17 cellular contexts compared by ENCODE assay signal in the genomic region with DNA sequence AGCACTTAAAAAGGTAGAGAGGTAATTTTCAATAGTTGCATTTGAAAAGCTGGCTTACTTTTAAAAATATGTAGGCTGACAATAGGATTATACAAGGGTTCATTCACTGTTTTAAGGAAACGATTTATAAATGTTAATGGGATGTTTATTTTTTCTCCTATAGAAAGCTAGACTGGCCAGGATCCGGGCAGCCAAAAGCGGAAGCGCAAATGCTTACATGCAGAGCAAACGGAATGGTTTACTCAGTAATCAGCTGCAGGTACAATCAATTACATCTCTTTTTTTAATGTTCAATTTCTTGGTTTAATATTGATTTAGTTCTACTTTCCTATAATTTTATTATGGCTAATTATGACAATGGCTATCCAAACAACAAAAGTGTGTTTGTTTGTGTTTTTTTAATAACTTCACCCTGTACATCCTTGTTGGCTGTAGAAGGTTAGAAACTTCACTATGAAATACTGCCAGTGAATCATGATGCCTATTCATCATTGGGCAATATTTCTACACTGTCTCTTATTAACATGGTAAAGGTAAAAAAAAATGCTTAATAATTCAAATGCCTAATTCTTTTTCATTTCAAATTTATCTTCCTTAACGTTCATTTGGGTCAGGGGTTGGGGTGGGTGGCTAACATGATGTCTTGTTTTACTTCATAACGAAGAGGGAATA.
DNase-seq lines count a peak whose midpoint lies in the region; ATAC-seq and TF ChIP-seq lines count a peak whose summit lies in the region.
"Had no signal": no experiment of that assay in that cellular context is flagged by ENCODE, and none has a peak within 500 bp of the region (broad histone marks: within the 10 kb centered on the region; RNA-seq: fewer than 3 reads in every experiment).

No MANE protein-coding gene starts in this region.

- H3K79me2 ChIP-seq in neural progenitor cell (ENCODE audit: low read depth), result no peaks in the 10 kb centered on the region

- TF ChIP-seq CTCF in neural progenitor cell (IDR thresholded peaks at IDR 0.05) (no peak), breast epithelium (IDR thresholded peaks at IDR 0.05) (no peak)

- H3K36me3 ChIP-seq in HAP-1 (replicated peaks) (no peaks in the 10 kb centered on the region), neural progenitor cell (no peaks in the 10 kb centered on the region), breast epithelium (no peaks in the 10 kb centered on the region)
- H3K36me3 ChIP-seq: BE2C, colonic mucosa, thoracic aorta had no signal

- no peak overlapping the region for H3K27ac ChIP-seq in neural progenitor cell
- no peak overlapping the region for H3K27ac ChIP-seq in breast epithelium
- H3K27ac ChIP-seq: colonic mucosa, HL-60, KMS-11, thoracic aorta had no signal

- H4K20me1 ChIP-seq in neural progenitor cell (ENCODE audit: low read depth), result no peaks in the 10 kb centered on the region

- H3K9ac ChIP-seq in neural progenitor cell, result no peak overlapping the region
- H3K9ac ChIP-seq: KMS-11 had no signal

- TF ChIP-seq POLR2A in breast epithelium (IDR thresholded peaks at IDR 0.05), result no peak

- in situ Hi-C loops in HAP-1 (cut with MboI; ENCODE audit: low sequenced_read_pairs), result no loop called here

- no peak overlapping the region for H2AFZ ChIP-seq in neural progenitor cell (replicated peaks)

- H3K9me3 ChIP-seq in HAP-1 (no peaks in the 10 kb centered on the region), neural progenitor cell (ENCODE audit: low read depth) (no peaks in the 10 kb centered on the region), breast epithelium (no peaks in the 10 kb centered on the region)
- H3K9me3 ChIP-seq: BE2C, colonic mucosa, thoracic aorta had no signal

- H3K4me1 ChIP-seq in HAP-1, result peaks cover 46% of the 10 kb centered on the region
- peaks cover 57% of the 10 kb centered on the region for H3K4me1 ChIP-seq in neural progenitor cell
- H3K4me1 ChIP-seq in breast epithelium, result no peaks in the 10 kb centered on the region
- H3K4me1 ChIP-seq: BE2C, colonic mucosa had no signal

- ATAC-seq in HG02571 (IDR thresholded peaks at IDR 0.05; ENCODE audit: unreplicated experiment), result no peak
- ATAC-seq: naive thymus-derived CD4-positive, alpha-beta T cell had no signal

- H3K4me3 Mint-ChIP-seq in neural progenitor cell, result no peak overlapping the region
- H3K4me3 Mint-ChIP-seq: activated naive CD4-positive, alpha-beta T cell treated with anti-CD3 and anti-CD28 coated beads, Interleukin-2, amount 10 ng/mL, durations not matched to agents 7 days and 5 days; naive thymus-derived CD4-positive, alpha-beta T cell had no signal

- DNase-seq in HAP-1 (ENCODE audit: low spot score in 2 of 2) (peak; percentile 47 to 49), NCI-H2029 treated with DMSO at 0.1 percent for 48 hours (lab: John Stamatoyannopoulos, UW) (peak; percentile 88), SHP77 treated with DMSO at 0.1 percent for 48 hours (lab: John Stamatoyannopoulos, UW) (peak; percentile 93), neural progenitor cell (ENCODE audit: low spot score) (no peak), breast epithelium (ENCODE audit: low spot score in 2 of 2) (no peak)
- no peak for DNase-seq in stimulated activated CD4-positive, alpha-beta T cell treated with anti-CD3 and anti-CD28 coated beads, Interleukin-12 subunit alpha, Interleukin-12 subunit beta, amount 100 ng/mL, for 4 hours
- DNase-seq: activated naive CD4-positive, alpha-beta T cell treated with anti-CD3 and anti-CD28 coated beads, Interleukin-2, amount 10 ng/mL, durations not matched to agents 7 days and 5 days; BE2C; colonic mucosa; naive thymus-derived CD4-positive, alpha-beta T cell; NCI-H1436; NK-92 treated with Interleukin-12 subunit alpha and Interleukin-12 subunit beta, amount 100 ng/mL, for 24 hours had no signal

- H3K9me3 Mint-ChIP-seq in neural progenitor cell, result no peaks in the 10 kb centered on the region
- H3K9me3 Mint-ChIP-seq: activated naive CD4-positive, alpha-beta T cell treated with anti-CD3 and anti-CD28 coated beads, Interleukin-2, amount 10 ng/mL, durations not matched to agents 7 days and 5 days had no signal

- peaks cover 31% of the 10 kb centered on the region for H3K4me1 Mint-ChIP-seq in neural progenitor cell
- H3K4me1 Mint-ChIP-seq: activated naive CD4-positive, alpha-beta T cell treated with anti-CD3 and anti-CD28 coated beads, Interleukin-2, amount 10 ng/mL, durations not matched to agents 7 days and 5 days; naive thymus-derived CD4-positive, alpha-beta T cell had no signal

- H3K36me3 Mint-ChIP-seq in neural progenitor cell, result no peaks in the 10 kb centered on the region
- H3K36me3 Mint-ChIP-seq: activated naive CD4-positive, alpha-beta T cell treated with anti-CD3 and anti-CD28 coated beads, Interleukin-2, amount 10 ng/mL, durations not matched to agents 7 days and 5 days; naive thymus-derived CD4-positive, alpha-beta T cell had no signal

- peaks cover 12% of the 10 kb centered on the region for H3F3A ChIP-seq in neural progenitor cell (ENCODE audit: low read depth)

- H3K27me3 ChIP-seq in HAP-1 (ENCODE audit: low read depth), result no peaks in the 10 kb centered on the region
- no peaks in the 10 kb centered on the region for H3K27me3 ChIP-seq in neural progenitor cell
- H3K27me3 ChIP-seq in breast epithelium, result no peaks in the 10 kb centered on the region
- H3K27me3 ChIP-seq: BE2C, colonic mucosa had no signal

- intact Hi-C loops in breast epithelium (cut with DNase I; ENCODE audit: low total_unique reads), result no loop called here

- no peak overlapping the region for H3K4me3 ChIP-seq in HAP-1
- peak overlapping the region; percentile 27 for H3K4me3 ChIP-seq in neural progenitor cell
- no peak overlapping the region for H3K4me3 ChIP-seq in breast epithelium
- H3K4me3 ChIP-seq: colonic mucosa, lung had no signal

- H3K4me2 ChIP-seq in neural progenitor cell, result peak overlapping the region; percentile 78
- H3K4me2 ChIP-seq: KMS-11 had no signal

- no peaks in the 10 kb centered on the region for H3K27me3 Mint-ChIP-seq in neural progenitor cell (ENCODE audit: insufficient read depth, low read depth)
- H3K27me3 Mint-ChIP-seq: activated naive CD4-positive, alpha-beta T cell treated with anti-CD3 and anti-CD28 coated beads, Interleukin-2, amount 10 ng/mL, durations not matched to agents 7 days and 5 days had no signal

- H3K27ac Mint-ChIP-seq in neural progenitor cell, result peak overlapping the region; percentile 47
- H3K27ac Mint-ChIP-seq: activated naive CD4-positive, alpha-beta T cell treated with anti-CD3 and anti-CD28 coated beads, Interleukin-2, amount 10 ng/mL, durations not matched to agents 7 days and 5 days; naive thymus-derived CD4-positive, alpha-beta T cell had no signal

Comparison
In these comparisons a context has a peak if more than half of its experiments do, and no peak if none do; other contexts are left out.
1. DNase-seq: peak in HAP-1 (2 of 2), NCI-H2029 treated with DMSO at 0.1 percent for 48 hours (single experiment) and SHP77 treated with DMSO at 0.1 percent for 48 hours (single experiment); none in neural progenitor cell (single experiment), breast epithelium (0 of 2) and stimulated activated CD4-positive, alpha-beta T cell treated with anti-CD3 and anti-CD28 coated beads, Interleukin-12 subunit alpha, Interleukin-12 subunit beta, amount 100 ng/mL, for 4 hours (single experiment).